Comparison of ENCODE assay signal across 19 cellular contexts in the genomic region with DNA sequence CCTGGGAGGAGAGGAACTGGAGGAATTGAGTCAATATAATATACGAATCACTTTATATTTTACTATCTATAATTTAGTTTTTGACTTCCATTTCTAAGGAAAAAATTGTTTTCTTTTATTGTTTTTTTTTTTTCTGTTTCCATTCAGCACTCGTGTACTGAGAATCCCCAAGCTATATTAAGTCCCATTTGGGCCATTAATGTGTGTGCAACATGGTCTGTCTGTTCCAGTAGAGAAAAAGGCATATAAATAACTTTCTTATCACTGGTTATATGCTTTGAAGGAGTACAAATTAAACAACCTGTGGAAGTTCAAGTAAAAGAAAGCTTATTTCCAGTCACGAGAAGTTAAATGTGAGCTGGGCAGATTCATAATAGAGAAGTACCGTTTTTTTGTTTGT.
DNase-seq lines count a peak whose midpoint lies in the region; ATAC-seq and TF ChIP-seq lines count a peak whose summit lies in the region.
"Had no signal": no experiment of that assay in that cellular context is flagged by ENCODE, and none has a peak within 500 bp of the region (broad histone marks: within the 10 kb centered on the region; RNA-seq: fewer than 3 reads in every experiment).

No MANE protein-coding gene starts in this region.

- TF ChIP-seq CTCF in MCF 10A (IDR thresholded peaks at IDR 0.05; ENCODE audit: unreplicated experiment) (no peak), breast epithelium (IDR thresholded peaks at IDR 0.05) (no peak), esophagus squamous epithelium (IDR thresholded peaks at IDR 0.05) (no peak), thoracic aorta (IDR thresholded peaks at IDR 0.05) (no peak)

- no peak overlapping the region for H3K4me3 ChIP-seq in breast epithelium
- H3K4me3 ChIP-seq in esophagus squamous epithelium, result no peak overlapping the region
- peak overlapping the region; percentile 32 for H3K4me3 ChIP-seq in thoracic aorta
- no peak overlapping the region for H3K4me3 ChIP-seq in Karpas-422 (ENCODE audit: low read length)

- peak overlapping the region; percentile 69 for H3K4me3 Mint-ChIP-seq in MCF 10A (ENCODE audit: unreplicated experiment)
- H3K4me3 Mint-ChIP-seq: CD4-positive, CD25-positive, alpha-beta regulatory T cell had no signal

- no peak overlapping the region for H3K4me2 ChIP-seq in Karpas-422 (ENCODE audit: low read depth, low read length, poor library complexity, severe bottlenecking)

- no peaks in the 10 kb centered on the region for H3K9me2 ChIP-seq in Karpas-422 (replicated peaks; ENCODE audit: insufficient read depth, low read length)
- H3K9me2 ChIP-seq: SK-N-SH had no signal

- H3K27me3 ChIP-seq in breast epithelium, result no peaks in the 10 kb centered on the region
- H3K27me3 ChIP-seq in esophagus squamous epithelium, result no peaks in the 10 kb centered on the region
- no peaks in the 10 kb centered on the region for H3K27me3 ChIP-seq in thoracic aorta (replicated peaks; ENCODE audit: insufficient read depth)
- H3K27me3 ChIP-seq in Karpas-422 (ENCODE audit: low read length), result no peaks in the 10 kb centered on the region

- CTCF ChIA-PET in MCF 10A (lab: Yijun Ruan, JAX), result interaction anchor here (0.6 to 3.4 kb wide), 6 partner anchors 118 to 933 kb away, joined by 3 to 25 read pairs (median 4); no protein-coding TSS in a partner anchor

- H3K4me1 Mint-ChIP-seq in MCF 10A (ENCODE audit: insufficient read depth, unreplicated experiment), result peaks cover 38% of the 10 kb centered on the region

- TF ChIP-seq POLR2A in breast epithelium (IDR thresholded peaks at IDR 0.05) (no peak), esophagus squamous epithelium (IDR thresholded peaks at IDR 0.05) (no peak)

- H3K36me3 ChIP-seq in breast epithelium, result no peaks in the 10 kb centered on the region
- H3K36me3 ChIP-seq in KOPT-K1 (ENCODE audit: insufficient read depth, low read length), result no peaks in the 10 kb centered on the region
- no peaks in the 10 kb centered on the region for H3K36me3 ChIP-seq in esophagus squamous epithelium
- no peaks in the 10 kb centered on the region for H3K36me3 ChIP-seq in thoracic aorta
- no peaks in the 10 kb centered on the region; the same call in 1 of the 2 replicates for H3K36me3 ChIP-seq in Karpas-422 (ENCODE audit: insufficient read depth, low read length)

- DNase-seq in MCF 10A (ENCODE audit: unreplicated experiment) (no peak), breast epithelium (ENCODE audit: low spot score in 2 of 2) (no peak), esophagus squamous epithelium (lab: John Stamatoyannopoulos, UW) (no peak), thoracic aorta (ENCODE audit: low spot score) (no peak), COLO668 (lab: John Stamatoyannopoulos, UW; ENCODE audit: unreplicated experiment) (no peak), Karpas-422 (no peak), KG1 (lab: John Stamatoyannopoulos, UW) (no peak)
- DNase-seq: CD4-positive, CD25-positive, alpha-beta regulatory T cell; MM.1S; NCI-H1694; NCI-H2029 treated with DMSO at 0.1 percent for 48 hours; NCI-H510A; NCI-H69; RPMI8226; SIG-M5; SK-N-SH had no signal

- BruUV-seq in MCF 10A (replicated peaks; lab: Mats Ljungman, UMichigan), result no TSS peak

- H3K9me3 ChIP-seq in breast epithelium, result no peaks in the 10 kb centered on the region
- no peaks in the 10 kb centered on the region for H3K9me3 ChIP-seq in KOPT-K1 (ENCODE audit: insufficient read depth, low read length, poor library complexity, severe bottlenecking)
- H3K9me3 ChIP-seq in esophagus squamous epithelium, result peaks cover 0 to 4% (median 0%) of the 10 kb centered on the region in 3 donors
- H3K9me3 ChIP-seq in thoracic aorta, result no peaks in the 10 kb centered on the region
- H3K9me3 ChIP-seq in Karpas-422 (ENCODE audit: low read length), result no peaks in the 10 kb centered on the region
- H3K9me3 ChIP-seq: SK-N-SH had no signal

- H3K27ac ChIP-seq in breast epithelium (no peak overlapping the region), KOPT-K1 (ENCODE audit: low read depth, low read length, poor library complexity, severe bottlenecking) (peak overlapping the region; percentile 50), esophagus squamous epithelium (peak overlapping the region; percentile 54 to 79 (median 68)), thoracic aorta (peak overlapping the region in 1 of 2 donors; percentile 19), Karpas-422 (ENCODE audit: low read length) (no peak overlapping the region)
- H3K27ac ChIP-seq: 22Rv1 had no signal

- H4K20me1 ChIP-seq in Karpas-422 (ENCODE audit: insufficient read depth, low read depth, low read length), result no peaks in the 10 kb centered on the region

- no peak overlapping the region for H3K9ac ChIP-seq in Karpas-422 (ENCODE audit: low read length)
- H3K9ac ChIP-seq: SK-N-SH had no signal

- 45 to 61% methylated on average over 4 of the region's 4 CpGs for WGBS in esophagus squamous epithelium, 2 donors

- ATAC-seq in thoracic aorta (ENCODE audit: insufficient number of reproducible peaks, low FRiP score, low read depth), result no peak
- ATAC-seq: HepG2 had no signal

- POLR2A ChIA-PET in MCF 10A (lab: Yijun Ruan, JAX), result interaction anchor here (0.6 to 5.4 kb wide), 31 partner anchors 8 to 933 kb away, joined by 3 to 75 read pairs (median 6); a partner anchor contains a TSS

- H3K27ac Mint-ChIP-seq in MCF 10A (ENCODE audit: low read depth, unreplicated experiment), result peak overlapping the region; percentile 89
- H3K27ac Mint-ChIP-seq: CD4-positive, CD25-positive, alpha-beta regulatory T cell had no signal

- H2AFZ ChIP-seq in Karpas-422 (ENCODE audit: low read length), result no peak overlapping the region

- no peaks in the 10 kb centered on the region for H3K27me3 Mint-ChIP-seq in MCF 10A (ENCODE audit: insufficient read depth, unreplicated experiment)
- H3K27me3 Mint-ChIP-seq: CD4-positive, CD25-positive, alpha-beta regulatory T cell had no signal

- H3K36me3 Mint-ChIP-seq in MCF 10A (ENCODE audit: insufficient read depth, unreplicated experiment), result no peaks in the 10 kb centered on the region

- intact Hi-C loops in MCF 10A (cut with micrococcal nuclease) (loop anchor here (2.0 to 10.0 kb wide), 3 partner anchors 282 to 931 kb away; a partner anchor contains a TSS), breast epithelium (cut with DNase I; ENCODE audit: low total_unique reads) (no loop called here), esophagus squamous epithelium (cut with DNase I) (no loop called here)

- no peaks in the 10 kb centered on the region for H3K4me1 ChIP-seq in breast epithelium
- peaks cover 15 to 46% (median 32%) of the 10 kb centered on the region in 3 donors for H3K4me1 ChIP-seq in esophagus squamous epithelium
- peaks cover 26 to 48% of the 10 kb centered on the region in 2 donors for H3K4me1 ChIP-seq in thoracic aorta (ENCODE audit: control insufficient read depth in 1 of 2, low read depth in 2 of 2)
- peaks cover 14% of the 10 kb centered on the region for H3K4me1 ChIP-seq in Karpas-422 (ENCODE audit: low read length)

- no peaks in the 10 kb centered on the region for H3K9me3 Mint-ChIP-seq in MCF 10A (ENCODE audit: unreplicated experiment)

- no peaks in the 10 kb centered on the region for H3K79me2 ChIP-seq in Karpas-422 (ENCODE audit: low read length)

Comparison
In these comparisons a context has a peak if more than half of its experiments do, and no peak if none do; other contexts are left out.
1. H3K27ac ChIP-seq: peak in KOPT-K1 (single experiment) and esophagus squamous epithelium (4 of 4); none in breast epithelium (0 of 2) and Karpas-422 (single experiment).